ENCODE assay signal across 14 cellular contexts in the genomic region with DNA sequence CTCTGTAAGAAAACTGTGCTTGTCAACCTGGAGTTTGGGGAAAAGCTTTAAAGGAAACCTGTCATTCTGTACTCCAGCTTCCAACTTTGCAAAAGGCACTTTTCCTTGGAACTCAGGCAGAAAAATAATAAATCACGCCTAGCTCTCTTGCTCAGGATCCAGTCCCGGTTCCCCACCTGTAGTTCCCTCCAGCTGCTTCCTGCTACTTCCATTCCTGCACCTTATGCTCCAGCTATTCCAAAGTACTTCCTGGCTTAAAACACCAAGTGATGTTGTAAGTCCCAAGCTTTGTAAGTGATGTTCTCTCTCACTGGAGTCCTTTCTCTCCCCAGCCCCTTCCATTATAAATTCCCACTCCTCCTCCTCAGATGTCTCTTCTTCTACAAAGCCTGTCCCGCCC.
"Had no signal": no experiment of that assay in that cellular context is flagged by ENCODE, and none has a peak within 500 bp of the region (broad histone marks: within the 10 kb centered on the region; RNA-seq: fewer than 3 reads in every experiment).

No MANE protein-coding gene starts in this region.

- H3K36me3 ChIP-seq: pancreas had no signal

- H3K4me1 ChIP-seq: foreskin keratinocyte, pancreas had no signal

- H3K27ac ChIP-seq: foreskin keratinocyte, pancreas had no signal

- ATAC-seq: effector memory CD8-positive, alpha-beta T cell; foreskin keratinocyte; left colon; left ventricle myocardium superior; pancreas; right cardiac atrium had no signal

- H3K27me3 ChIP-seq: foreskin keratinocyte, pancreas had no signal

- DNase-seq: effector memory CD8-positive, alpha-beta T cell; foreskin keratinocyte; left colon; left ventricle myocardium superior; mesenchymal stem cell; naive B cell; occipital lobe; pancreas; right cardiac atrium; stimulated activated CD4-positive, alpha-beta T cell treated with anti-CD3 and anti-CD28 coated beads, Interleukin-2, amount 100 ng/mL, for 48 hours; stimulated activated naive CD4-positive, alpha-beta T cell treated with Interleukin-2 at 50 U/mL for 16 hours; trophoblast cell had no signal

- H3K4me3 ChIP-seq: lung, pancreas, smooth muscle cell had no signal

- H3K9me3 ChIP-seq: pancreas had no signal

- FAIRE-seq: pancreas had no signal

- H3K4me2 ChIP-seq: smooth muscle cell had no signal
